Comparison of ENCODE assay signal across 1 cellular context in the genomic region with DNA sequence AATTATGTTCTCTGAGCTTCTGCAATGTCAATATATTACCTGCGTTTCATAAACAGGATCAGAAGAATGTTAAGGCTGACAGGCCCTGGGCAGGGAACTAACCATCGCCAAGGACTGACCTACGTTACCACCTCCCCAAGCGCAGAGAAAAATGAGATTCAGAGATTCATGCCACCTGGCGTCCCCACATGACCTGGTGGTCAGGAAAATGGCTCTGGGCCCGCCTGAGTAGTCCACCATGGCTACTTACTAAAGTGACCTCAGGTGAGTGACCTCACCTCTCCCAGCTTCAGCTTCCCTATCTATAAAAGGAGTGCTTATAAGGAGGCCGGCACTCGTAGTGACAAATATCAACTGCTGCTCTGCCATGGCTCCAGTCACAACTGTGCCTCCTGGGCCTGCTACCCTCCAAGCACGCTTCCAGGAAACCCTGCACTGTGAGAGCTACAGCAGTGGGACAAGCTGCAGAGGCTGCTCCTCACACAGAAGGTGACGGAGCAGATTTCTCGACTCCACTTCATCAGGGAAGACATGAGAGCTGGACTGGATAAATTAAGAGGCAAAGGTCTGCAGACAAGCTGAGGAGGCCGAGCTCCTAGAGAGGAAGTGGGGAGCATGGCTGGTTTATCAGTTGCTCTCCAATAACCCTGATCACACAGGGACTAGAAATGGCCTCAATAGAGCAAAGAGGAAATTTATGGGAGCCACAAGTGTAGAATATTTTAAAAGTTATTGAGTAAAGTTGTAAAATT.
TF ChIP-seq lines count a peak whose summit lies in the region.

No MANE protein-coding gene starts in this region.

TF ChIP-seq in HepG2, 621 proteins besides CTCF, POLR2A, EP300 and RAD21 (continued from another document):
- TF ChIP-seq, protein P1, sequence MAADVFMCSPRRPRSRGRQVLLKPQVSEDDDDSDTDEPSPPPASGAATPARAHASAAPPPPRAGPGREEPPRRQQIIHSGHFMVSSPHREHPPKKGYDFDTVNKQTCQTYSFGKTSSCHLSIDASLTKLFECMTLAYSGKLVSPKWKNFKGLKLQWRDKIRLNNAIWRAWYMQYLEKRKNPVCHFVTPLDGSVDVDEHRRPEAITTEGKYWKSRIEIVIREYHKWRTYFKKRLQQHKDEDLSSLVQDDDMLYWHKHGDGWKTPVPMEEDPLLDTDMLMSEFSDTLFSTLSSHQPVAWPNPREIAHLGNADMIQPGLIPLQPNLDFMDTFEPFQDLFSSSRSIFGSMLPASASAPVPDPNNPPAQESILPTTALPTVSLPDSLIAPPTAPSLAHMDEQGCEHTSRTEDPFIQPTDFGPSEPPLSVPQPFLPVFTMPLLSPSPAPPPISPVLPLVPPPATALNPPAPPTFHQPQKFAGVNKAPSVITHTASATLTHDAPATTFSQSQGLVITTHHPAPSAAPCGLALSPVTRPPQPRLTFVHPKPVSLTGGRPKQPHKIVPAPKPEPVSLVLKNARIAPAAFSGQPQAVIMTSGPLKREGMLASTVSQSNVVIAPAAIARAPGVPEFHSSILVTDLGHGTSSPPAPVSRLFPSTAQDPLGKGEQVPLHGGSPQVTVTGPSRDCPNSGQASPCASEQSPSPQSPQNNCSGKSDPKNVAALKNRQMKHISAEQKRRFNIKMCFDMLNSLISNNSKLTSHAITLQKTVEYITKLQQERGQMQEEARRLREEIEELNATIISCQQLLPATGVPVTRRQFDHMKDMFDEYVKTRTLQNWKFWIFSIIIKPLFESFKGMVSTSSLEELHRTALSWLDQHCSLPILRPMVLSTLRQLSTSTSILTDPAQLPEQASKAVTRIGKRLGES (CRISPR knock-in tag; IDR thresholded peaks at IDR 0.05; ENCODE audit: borderline replicate concordance): no peak
- no peak for TF ChIP-seq ZNF841 (CRISPR knock-in tag; IDR thresholded peaks at IDR 0.05; ENCODE audit: borderline replicate concordance)
- no peak for TF ChIP-seq DNMT1 (CRISPR knock-in tag; IDR thresholded peaks at IDR 0.05)
- TF ChIP-seq, protein P2, sequence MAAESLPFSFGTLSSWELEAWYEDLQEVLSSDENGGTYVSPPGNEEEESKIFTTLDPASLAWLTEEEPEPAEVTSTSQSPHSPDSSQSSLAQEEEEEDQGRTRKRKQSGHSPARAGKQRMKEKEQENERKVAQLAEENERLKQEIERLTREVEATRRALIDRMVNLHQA (CRISPR knock-in tag; IDR thresholded peaks at IDR 0.05): no peak
- TF ChIP-seq, protein P3, sequence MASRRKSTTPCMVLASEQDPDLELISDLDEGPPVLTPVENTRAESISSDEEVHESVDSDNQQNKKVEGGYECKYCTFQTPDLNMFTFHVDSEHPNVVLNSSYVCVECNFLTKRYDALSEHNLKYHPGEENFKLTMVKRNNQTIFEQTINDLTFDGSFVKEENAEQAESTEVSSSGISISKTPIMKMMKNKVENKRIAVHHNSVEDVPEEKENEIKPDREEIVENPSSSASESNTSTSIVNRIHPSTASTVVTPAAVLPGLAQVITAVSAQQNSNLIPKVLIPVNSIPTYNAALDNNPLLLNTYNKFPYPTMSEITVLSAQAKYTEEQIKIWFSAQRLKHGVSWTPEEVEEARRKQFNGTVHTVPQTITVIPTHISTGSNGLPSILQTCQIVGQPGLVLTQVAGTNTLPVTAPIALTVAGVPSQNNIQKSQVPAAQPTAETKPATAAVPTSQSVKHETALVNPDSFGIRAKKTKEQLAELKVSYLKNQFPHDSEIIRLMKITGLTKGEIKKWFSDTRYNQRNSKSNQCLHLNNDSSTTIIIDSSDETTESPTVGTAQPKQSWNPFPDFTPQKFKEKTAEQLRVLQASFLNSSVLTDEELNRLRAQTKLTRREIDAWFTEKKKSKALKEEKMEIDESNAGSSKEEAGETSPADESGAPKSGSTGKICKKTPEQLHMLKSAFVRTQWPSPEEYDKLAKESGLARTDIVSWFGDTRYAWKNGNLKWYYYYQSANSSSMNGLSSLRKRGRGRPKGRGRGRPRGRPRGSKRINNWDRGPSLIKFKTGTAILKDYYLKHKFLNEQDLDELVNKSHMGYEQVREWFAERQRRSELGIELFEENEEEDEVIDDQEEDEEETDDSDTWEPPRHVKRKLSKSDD (CRISPR knock-in tag; IDR thresholded peaks at IDR 0.05; ENCODE audit: low read depth): no peak
